In genomic region chr1:156970017-156970416, GRCh38 we compare ENCODE assay signal across 1 cellular context.
TF ChIP-seq lines count a peak whose summit lies in the region.

No MANE protein-coding gene starts in this region.

TF ChIP-seq in GM12878, 131 proteins besides CTCF, POLR2A, EP300 and RAD21 (continued from another document):
- TF ChIP-seq ZNF687 (IDR thresholded peaks at IDR 0.05) = no peak
- TF ChIP-seq ELK1 (IDR thresholded peaks at IDR 0.05; ENCODE audit: low read depth, low read length) = no peak
- no peak for TF ChIP-seq SREBF1 (IDR thresholded peaks at IDR 0.05; ENCODE audit: low read length)
- no peak for TF ChIP-seq TBL1XR1 (IDR thresholded peaks at IDR 0.05; ENCODE audit: low read depth, low read length)
- no peak for TF ChIP-seq MYB (IDR thresholded peaks at IDR 0.05; ENCODE audit: borderline replicate concordance, low read depth, low read length)
- no peak for TF ChIP-seq USF2 (IDR thresholded peaks at IDR 0.05; ENCODE audit: borderline replicate concordance, low read depth, low read length)
- no peak for TF ChIP-seq REST (IDR thresholded peaks at IDR 0.05; ENCODE audit: low read depth, low read length)
- TF ChIP-seq DPF2 (IDR thresholded peaks at IDR 0.05) = no peak
- TF ChIP-seq CREB1 (IDR thresholded peaks at IDR 0.05; ENCODE audit: low read depth) = no peak
